8 cellular contexts compared by ENCODE assay signal in genomic region chr17:28598799-28599310, GRCh38. TPM values are rescaled to one million over a fixed set of nuclear protein-coding genes. Genes with fewer than 3 reads are reported as not detected.
DNase-seq lines count a peak whose midpoint lies in the region; ATAC-seq lines count a peak whose summit lies in the region.

A gene with protein sequence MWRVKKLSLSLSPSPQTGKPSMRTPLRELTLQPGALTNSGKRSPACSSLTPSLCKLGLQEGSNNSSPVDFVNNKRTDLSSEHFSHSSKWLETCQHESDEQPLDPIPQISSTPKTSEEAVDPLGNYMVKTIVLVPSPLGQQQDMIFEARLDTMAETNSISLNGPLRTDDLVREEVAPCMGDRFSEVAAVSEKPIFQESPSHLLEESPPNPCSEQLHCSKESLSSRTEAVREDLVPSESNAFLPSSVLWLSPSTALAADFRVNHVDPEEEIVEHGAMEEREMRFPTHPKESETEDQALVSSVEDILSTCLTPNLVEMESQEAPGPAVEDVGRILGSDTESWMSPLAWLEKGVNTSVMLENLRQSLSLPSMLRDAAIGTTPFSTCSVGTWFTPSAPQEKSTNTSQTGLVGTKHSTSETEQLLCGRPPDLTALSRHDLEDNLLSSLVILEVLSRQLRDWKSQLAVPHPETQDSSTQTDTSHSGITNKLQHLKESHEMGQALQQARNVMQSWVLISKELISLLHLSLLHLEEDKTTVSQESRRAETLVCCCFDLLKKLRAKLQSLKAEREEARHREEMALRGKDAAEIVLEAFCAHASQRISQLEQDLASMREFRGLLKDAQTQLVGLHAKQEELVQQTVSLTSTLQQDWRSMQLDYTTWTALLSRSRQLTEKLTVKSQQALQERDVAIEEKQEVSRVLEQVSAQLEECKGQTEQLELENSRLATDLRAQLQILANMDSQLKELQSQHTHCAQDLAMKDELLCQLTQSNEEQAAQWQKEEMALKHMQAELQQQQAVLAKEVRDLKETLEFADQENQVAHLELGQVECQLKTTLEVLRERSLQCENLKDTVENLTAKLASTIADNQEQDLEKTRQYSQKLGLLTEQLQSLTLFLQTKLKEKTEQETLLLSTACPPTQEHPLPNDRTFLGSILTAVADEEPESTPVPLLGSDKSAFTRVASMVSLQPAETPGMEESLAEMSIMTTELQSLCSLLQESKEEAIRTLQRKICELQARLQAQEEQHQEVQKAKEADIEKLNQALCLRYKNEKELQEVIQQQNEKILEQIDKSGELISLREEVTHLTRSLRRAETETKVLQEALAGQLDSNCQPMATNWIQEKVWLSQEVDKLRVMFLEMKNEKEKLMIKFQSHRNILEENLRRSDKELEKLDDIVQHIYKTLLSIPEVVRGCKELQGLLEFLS (minus strand): TSS chr17:28599025. CDS start chr17:28598946, 79 bp downstream.

- H3K4me2 ChIP-seq in BLaER1, result peak within 1 kb of the TSS; percentile 98

- POLR2A ChIA-PET in activated CD4-positive, alpha-beta T cell treated with anti-CD3 and anti-CD28 coated beads, Interleukin-2, amount 10 ng/mL, durations not matched to agents 7 days and 5 days (lab: Charles Lee), result interaction anchor here (1.4 kb wide), 1 partner anchor 50 kb away, joined by 3 read pairs; no protein-coding TSS in a partner anchor

- H3K36me3 Mint-ChIP-seq in activated CD4-positive, alpha-beta T cell treated with anti-CD3 and anti-CD28 coated beads, Interleukin-2, amount 10 ng/mL, durations not matched to agents 7 days and 5 days (ENCODE audit: low read depth), result peaks cover 15% of the 10 kb centered on the region

- peaks cover 25% of the 10 kb centered on the region for H3K4me1 Mint-ChIP-seq in activated CD4-positive, alpha-beta T cell treated with anti-CD3 and anti-CD28 coated beads, Interleukin-2, amount 10 ng/mL, durations not matched to agents 7 days and 5 days

- ATAC-seq in GM19328 (IDR thresholded peaks at IDR 0.05; ENCODE audit: unreplicated experiment) (peak; percentile 72), HG03469 (IDR thresholded peaks at IDR 0.05; ENCODE audit: unreplicated experiment) (peak; percentile 57), left colon (peak; percentile 93)

- H3K27ac Mint-ChIP-seq in activated CD4-positive, alpha-beta T cell treated with anti-CD3 and anti-CD28 coated beads, Interleukin-2, amount 10 ng/mL, durations not matched to agents 7 days and 5 days, result peak within 1 kb of the TSS; percentile 93

- DNase-seq in NCI-H526 treated with DMSO at 0.1 percent for 48 hours (lab: John Stamatoyannopoulos, UW) (peak; percentile 94), cortex of kidney (lab: John Stamatoyannopoulos, UW) (peak; percentile 42), left colon (peak; percentile 92 to 94)
- DNase-seq in activated CD4-positive, alpha-beta T cell treated with anti-CD3 and anti-CD28 coated beads, Interleukin-2, amount 10 ng/mL, durations not matched to agents 7 days and 5 days, result peak; percentile 95
- DNase-seq in stimulated activated CD4-positive, alpha-beta T cell treated with anti-CD3 and anti-CD28 coated beads, Interleukin-1b, Interleukin-23, amount 100 ng/mL, for 4 hours (ENCODE audit: low read depth in 2 of 2), result peak; percentile 91 to 92

- intact Hi-C loops in left colon (cut with DNase I, micrococcal nuclease), result no loop called here

- no peaks in the 10 kb centered on the region for H4K20me1 ChIP-seq in BLaER1

- no peaks in the 10 kb centered on the region for H3K9me3 ChIP-seq in BLaER1

- CTCF ChIA-PET in activated CD4-positive, alpha-beta T cell treated with anti-CD3 and anti-CD28 coated beads, Interleukin-2, amount 10 ng/mL, durations not matched to agents 7 days and 5 days (lab: Charles Lee), result interaction anchor here (0.7 to 1.9 kb wide), 4 partner anchors 11 to 31 kb away, joined by 3 to 4 read pairs (median 4); partner anchors contain the start of gene ALDOC

- peak within 1 kb of the TSS; percentile 77 for H3K4me3 ChIP-seq in BLaER1

- no peaks in the 10 kb centered on the region for H3K27me3 Mint-ChIP-seq in activated CD4-positive, alpha-beta T cell treated with anti-CD3 and anti-CD28 coated beads, Interleukin-2, amount 10 ng/mL, durations not matched to agents 7 days and 5 days

- no peaks in the 10 kb centered on the region for H3K27me3 ChIP-seq in BLaER1

- H3K9ac ChIP-seq in BLaER1, result peak within 1 kb of the TSS; percentile 87

- peak within 1 kb of the TSS; percentile 88 for H3K4me3 Mint-ChIP-seq in activated CD4-positive, alpha-beta T cell treated with anti-CD3 and anti-CD28 coated beads, Interleukin-2, amount 10 ng/mL, durations not matched to agents 7 days and 5 days

- peaks cover 31% of the 10 kb centered on the region for H3K36me3 ChIP-seq in BLaER1

- H3K4me1 ChIP-seq in BLaER1, result peaks cover 26% of the 10 kb centered on the region

- H3K9me3 Mint-ChIP-seq in activated CD4-positive, alpha-beta T cell treated with anti-CD3 and anti-CD28 coated beads, Interleukin-2, amount 10 ng/mL, durations not matched to agents 7 days and 5 days, result no peaks in the 10 kb centered on the region

- H3K27ac ChIP-seq in BLaER1, result peak within 1 kb of the TSS; percentile 84

RNA-seq across cellular contexts. Expression of the gene that starts here (rescaled TPM):
- total RNA-seq in activated CD4-positive, alpha-beta T cell treated with anti-CD3 and anti-CD28 coated beads, Interleukin-2, amount 10 ng/mL, durations not matched to agents 7 days and 5 days, result 100 to 1,000 TPM; 139 to 147 TPM
- 10 to 100 TPM in 1 of 2 donors, 1 to 10 TPM in 1; 9.7 to 24.4 TPM for total RNA-seq in left colon

Comparison
In these comparisons a context has a peak if more than half of its experiments do, and no peak if none do; other contexts are left out.
1. Peak in every context shown above with its lines: DNase-seq, ATAC-seq, H3K4me3 ChIP-seq and H3K27ac ChIP-seq.
2. RNA of the gene that starts here (total RNA-seq): 139 to 147 TPM in activated CD4-positive, alpha-beta T cell treated with anti-CD3 and anti-CD28 coated beads, Interleukin-2, amount 10 ng/mL, durations not matched to agents 7 days and 5 days; 9.7 to 24.4 TPM in left colon; every median in the first group is over 4 times any median in the second.
3. DNase-seq: peak in every context shown above with its lines; median percentile 95 in activated CD4-positive, alpha-beta T cell treated with anti-CD3 and anti-CD28 coated beads, Interleukin-2, amount 10 ng/mL, durations not matched to agents 7 days and 5 days; 94 in NCI-H526 treated with DMSO at 0.1 percent for 48 hours; 93 in left colon; 92 in stimulated activated CD4-positive, alpha-beta T cell treated with anti-CD3 and anti-CD28 coated beads, Interleukin-1b, Interleukin-23, amount 100 ng/mL, for 4 hours; 42 in cortex of kidney.